In the genomic region with DNA sequence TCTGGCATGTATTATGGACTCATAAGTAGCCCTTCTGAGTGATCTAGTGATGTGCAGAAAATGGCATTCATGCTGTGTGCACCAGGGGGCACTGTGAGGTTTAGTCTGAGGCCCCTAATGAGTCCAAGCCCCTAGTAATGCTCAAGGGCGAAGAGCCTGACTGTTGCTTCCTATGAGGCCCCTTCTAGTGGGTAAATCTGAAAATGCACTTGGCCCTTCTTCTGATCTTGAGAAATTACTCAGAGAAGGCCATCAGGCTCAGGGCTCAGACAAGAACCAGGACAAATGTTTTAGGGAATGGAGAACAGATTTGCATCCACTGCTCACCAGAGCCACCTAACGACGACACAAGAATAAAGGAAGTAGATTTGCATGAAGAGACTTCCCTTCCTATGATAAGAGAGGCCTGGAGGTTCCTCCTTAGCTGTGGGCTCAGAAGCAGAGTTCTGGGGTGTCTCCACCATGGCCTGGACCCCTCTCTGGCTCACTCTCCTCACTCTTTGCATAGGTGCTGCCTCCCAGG, we compare ENCODE assay signal across 8 cellular contexts.
DNase-seq lines count a peak whose midpoint lies in the region; ATAC-seq and TF ChIP-seq lines count a peak whose summit lies in the region.

No MANE protein-coding gene starts in this region.

- H3K4me1 Mint-ChIP-seq in T-cell (peaks cover 23 to 37% (median 28%) of the 10 kb centered on the region in 3 donors), mesothelial cell of epicardium (no peaks in the 10 kb centered on the region), type B pancreatic cell (ENCODE audit: unreplicated experiment) (no peaks in the 10 kb centered on the region)
- peaks cover 51% of the 10 kb centered on the region for H3K4me1 Mint-ChIP-seq in dendritic cell treated with granulocyte-macrophage colony-stimulating factor and Interleukin-4, amounts not matched to agents 40 ng/mL and 50 ng/mL, for 4 days (ENCODE audit: low read depth)

- H3K27me3 Mint-ChIP-seq in T-cell (peaks cover 2 to 3% of the 10 kb centered on the region in 2 donors), mesothelial cell of epicardium (ENCODE audit: low read depth) (peaks cover 89% of the 10 kb centered on the region), type B pancreatic cell (peaks cover 71% of the 10 kb centered on the region)
- no peaks in the 10 kb centered on the region for H3K27me3 Mint-ChIP-seq in dendritic cell treated with granulocyte-macrophage colony-stimulating factor and Interleukin-4, amounts not matched to agents 40 ng/mL and 50 ng/mL, for 4 days

- POLR2A ChIA-PET in T-cell (lab: Charles Lee), result interaction anchor here in 1 of 2 donors (0.7 kb wide), 1 partner anchor 12 kb away, joined by 4 read pairs; no protein-coding TSS in a partner anchor

- DNase-seq in DMS114 treated with DMSO at 0.1 percent for 48 hours (lab: John Stamatoyannopoulos, UW; ENCODE audit: unreplicated experiment), result peak; percentile 31
- peak; percentile 76 for DNase-seq in Jurkat, Clone E6-1 (ENCODE audit: low read depth, low spot score)
- peak in 27 of 34 experiments; percentile 13 to 61 (median 35) for DNase-seq in T-cell
- DNase-seq in mesothelial cell of epicardium (ENCODE audit: low spot score in 2 of 2, unreplicated experiment in 2 of 2), result no peak
- DNase-seq in type B pancreatic cell (ENCODE audit: extremely low spot score, unreplicated experiment), result no peak

- H3K36me3 Mint-ChIP-seq in T-cell, result no peaks in the 10 kb centered on the region
- H3K36me3 Mint-ChIP-seq in dendritic cell treated with granulocyte-macrophage colony-stimulating factor and Interleukin-4, amounts not matched to agents 40 ng/mL and 50 ng/mL, for 4 days (ENCODE audit: low read depth), result no peaks in the 10 kb centered on the region
- H3K36me3 Mint-ChIP-seq in mesothelial cell of epicardium, result no peaks in the 10 kb centered on the region
- no peaks in the 10 kb centered on the region for H3K36me3 Mint-ChIP-seq in type B pancreatic cell

- H3K4me3 Mint-ChIP-seq in T-cell (no peak overlapping the region), mesothelial cell of epicardium (no peak overlapping the region), type B pancreatic cell (no peak overlapping the region)
- no peak overlapping the region for H3K4me3 Mint-ChIP-seq in dendritic cell treated with granulocyte-macrophage colony-stimulating factor and Interleukin-4, amounts not matched to agents 40 ng/mL and 50 ng/mL, for 4 days

- intact Hi-C loops in dendritic cell treated with granulocyte-macrophage colony-stimulating factor and Interleukin-4, amounts not matched to agents 40 ng/mL and 50 ng/mL, for 4 days (cut with micrococcal nuclease), result loop anchor here (1.0 kb wide), 1 partner anchor 10 kb away; no protein-coding TSS in a partner anchor

- peak overlapping the region; percentile 67 to 73 for H3K27ac Mint-ChIP-seq in T-cell
- peak overlapping the region; percentile 97 for H3K27ac Mint-ChIP-seq in dendritic cell treated with granulocyte-macrophage colony-stimulating factor and Interleukin-4, amounts not matched to agents 40 ng/mL and 50 ng/mL, for 4 days
- H3K27ac Mint-ChIP-seq in mesothelial cell of epicardium, result no peak overlapping the region
- no peak overlapping the region for H3K27ac Mint-ChIP-seq in type B pancreatic cell

- TF ChIP-seq CTCF in mesothelial cell of epicardium (IDR thresholded peaks at IDR 0.05; ENCODE audit: unreplicated experiment) (peak; percentile 23), type B pancreatic cell (conservative IDR thresholded peaks at IDR 0.05) (peak; percentile 73)

- no peaks in the 10 kb centered on the region for H3K9me3 Mint-ChIP-seq in T-cell
- no peaks in the 10 kb centered on the region for H3K9me3 Mint-ChIP-seq in dendritic cell treated with granulocyte-macrophage colony-stimulating factor and Interleukin-4, amounts not matched to agents 40 ng/mL and 50 ng/mL, for 4 days
- H3K9me3 Mint-ChIP-seq in mesothelial cell of epicardium, result no peaks in the 10 kb centered on the region
- no peaks in the 10 kb centered on the region for H3K9me3 Mint-ChIP-seq in type B pancreatic cell

- H3K4me3 ChIP-seq in Jurkat, Clone E6-1 (ENCODE audit: low read length), result no peak overlapping the region

- ATAC-seq in GM21367 (IDR thresholded peaks at IDR 0.05; ENCODE audit: unreplicated experiment) (peak; percentile 35), T-cell (replicated peaks in 1 of 4) (peak; percentile 70 to 79 (median 75)), HG03039 (IDR thresholded peaks at IDR 0.05; ENCODE audit: unreplicated experiment) (no peak)

- CTCF ChIA-PET in T-cell (lab: Charles Lee), result interaction anchor here in 1 of 2 donors (0.9 to 2.5 kb wide), 8 partner anchors 10 to 418 kb away, joined by 3 to 21 read pairs (median 4); no protein-coding TSS in a partner anchor

Comparison
In these comparisons a context has a peak if more than half of its experiments do, and no peak if none do; other contexts are left out.
1. DNase-seq: peak in DMS114 treated with DMSO at 0.1 percent for 48 hours (single experiment), Jurkat, Clone E6-1 (single experiment) and T-cell (27 of 34); none in mesothelial cell of epicardium (0 of 2) and type B pancreatic cell (single experiment).
2. H3K27ac Mint-ChIP-seq: peak in T-cell (2 of 2) and dendritic cell treated with granulocyte-macrophage colony-stimulating factor and Interleukin-4, amounts not matched to agents 40 ng/mL and 50 ng/mL, for 4 days (single experiment); none in mesothelial cell of epicardium (single experiment) and type B pancreatic cell (single experiment).